13 cellular contexts compared by ENCODE assay signal in the genomic region with DNA sequence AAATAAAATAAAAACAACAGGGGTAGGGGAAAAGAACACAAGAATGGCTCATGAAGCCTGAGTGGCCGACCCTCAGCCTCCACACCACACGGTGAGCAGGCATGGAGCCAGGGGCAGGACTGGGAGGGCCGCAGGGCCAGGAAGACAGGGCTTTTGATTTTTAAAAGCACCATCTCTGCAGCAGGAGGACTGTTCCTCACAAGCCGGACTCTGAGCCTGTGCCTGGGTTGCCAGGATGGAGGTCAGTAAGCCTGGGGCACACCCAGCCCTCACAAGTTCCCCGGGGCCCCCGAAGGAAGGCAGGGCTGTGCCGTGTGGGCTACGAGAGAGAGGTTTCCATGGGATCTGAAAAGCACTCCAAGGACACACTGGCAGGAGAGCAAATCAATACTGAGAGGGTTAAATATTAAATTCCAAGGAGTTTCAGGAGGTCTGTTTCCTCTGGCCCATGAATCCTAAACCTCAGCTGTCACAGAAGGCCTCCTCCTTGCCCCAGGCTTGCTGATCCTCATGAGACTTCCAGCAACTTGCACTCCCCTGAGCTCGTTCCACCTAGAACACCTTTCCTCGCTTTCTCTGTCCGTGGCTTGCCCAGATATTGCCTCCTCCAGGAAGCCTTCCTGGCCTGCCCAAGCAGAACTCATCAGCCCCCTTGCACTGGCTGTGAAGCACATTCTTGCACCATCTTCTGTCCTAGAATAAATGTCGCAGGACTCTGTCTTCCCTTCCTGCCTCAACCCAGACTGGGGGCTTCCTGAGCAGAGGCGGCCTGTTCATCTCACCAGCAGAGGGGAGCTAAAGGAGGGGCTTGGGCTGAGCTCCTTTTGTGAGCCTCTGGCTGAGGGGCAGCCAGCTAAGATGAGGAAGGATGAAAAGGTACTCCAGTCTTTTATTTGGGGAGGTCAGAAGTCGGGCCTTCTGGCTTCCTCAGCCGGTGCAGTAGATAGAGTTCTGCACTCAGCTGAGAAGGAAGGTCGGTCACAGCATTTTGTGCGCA.
DNase-seq lines count a peak whose midpoint lies in the region; ATAC-seq and TF ChIP-seq lines count a peak whose summit lies in the region.
"Had no signal": no experiment of that assay in that cellular context is flagged by ENCODE, and none has a peak within 500 bp of the region (broad histone marks: within the 10 kb centered on the region; RNA-seq: fewer than 3 reads in every experiment).

No MANE protein-coding gene starts in this region.

- peak overlapping the region; percentile 94 for H3K27ac Mint-ChIP-seq in CD8-positive, alpha-beta T cell
- peak overlapping the region; percentile 81 to 83 (median 81) for H3K27ac Mint-ChIP-seq in nephron

- intact Hi-C loops in CD8-positive, alpha-beta T cell (cut with DNase I, micrococcal nuclease): no loop called here

- H3K27ac ChIP-seq in CD8-positive, alpha-beta T cell (ENCODE audit: low read depth, low read length): no peak overlapping the region

- POLR2A ChIA-PET in CD8-positive, alpha-beta T cell (lab: Charles Lee): interaction anchor here (0.6 to 5.9 kb wide), 9 partner anchors 20 to 148 kb away, joined by 3 to 33 read pairs (median 4); partner anchors contain the start of gene CCDC88C

- peaks cover 97% of the 10 kb centered on the region for H3K4me1 Mint-ChIP-seq in CD8-positive, alpha-beta T cell (ENCODE audit: low read depth)
- H3K4me1 Mint-ChIP-seq in nephron: peaks cover 58% of the 10 kb centered on the region

- no peaks in the 10 kb centered on the region for H3K27me3 ChIP-seq in CD8-positive, alpha-beta T cell (ENCODE audit: insufficient read depth, low read length)

- H3K9me3 ChIP-seq in CD8-positive, alpha-beta T cell (ENCODE audit: low read length): no peaks in the 10 kb centered on the region

- H3K9me3 Mint-ChIP-seq in CD8-positive, alpha-beta T cell: no peaks in the 10 kb centered on the region
- H3K9me3 Mint-ChIP-seq in nephron: no peaks in the 10 kb centered on the region

- CTCF ChIA-PET in CD8-positive, alpha-beta T cell (lab: Charles Lee): interaction anchor here (0.7 to 14.1 kb wide), 6 partner anchors 14 to 65 kb away, joined by 3 to 163 read pairs (median 62); partner anchors contain the start of gene CCDC88C

- peak overlapping the region; percentile 8 for H3K4me3 Mint-ChIP-seq in CD8-positive, alpha-beta T cell
- H3K4me3 Mint-ChIP-seq in nephron: no peak overlapping the region

- H3K27me3 Mint-ChIP-seq in CD8-positive, alpha-beta T cell (ENCODE audit: low read depth): no peaks in the 10 kb centered on the region
- H3K27me3 Mint-ChIP-seq in nephron (ENCODE audit: low read depth): peaks cover 16% of the 10 kb centered on the region

- H3K4me3 ChIP-seq in CD8-positive, alpha-beta T cell (ENCODE audit: low read depth, low read length): no peak overlapping the region

- peaks cover 4% of the 10 kb centered on the region for H3K36me3 ChIP-seq in CD8-positive, alpha-beta T cell (ENCODE audit: insufficient read depth, low read length)

- H3K4me1 ChIP-seq in CD8-positive, alpha-beta T cell (ENCODE audit: insufficient read depth, low read length): peaks cover 96% of the 10 kb centered on the region

- ATAC-seq in CD8-positive, alpha-beta T cell: no peak
- ATAC-seq in GM21529 (IDR thresholded peaks at IDR 0.05; ENCODE audit: unreplicated experiment): no peak
- ATAC-seq: HCT116 had no signal

- peaks cover 46% of the 10 kb centered on the region for H3K36me3 Mint-ChIP-seq in CD8-positive, alpha-beta T cell
- no peaks in the 10 kb centered on the region for H3K36me3 Mint-ChIP-seq in nephron (ENCODE audit: low read depth)

- TF ChIP-seq CTCF in CD8-positive, alpha-beta T cell (IDR thresholded peaks at IDR 0.05): no peak
- TF ChIP-seq CTCF in nephron (IDR thresholded peaks at IDR 0.05; ENCODE audit: unreplicated experiment in 3 of 3): no peak

- DNase-seq in CD8-positive, alpha-beta T cell: no peak
- peak; percentile 34 for DNase-seq in NCI-H1092 (lab: John Stamatoyannopoulos, UW)
- DNase-seq in ecto neural progenitor cell (ENCODE audit: low spot score): peak; percentile 45
- DNase-seq in NCI-H1417 treated with DMSO at 0.1 percent for 48 hours (lab: John Stamatoyannopoulos, UW): no peak
- no peak for DNase-seq in occipital lobe (lab: John Stamatoyannopoulos, UW)
- no peak for DNase-seq in NCI-H526 treated with DMSO at 0.1 percent for 48 hours (lab: John Stamatoyannopoulos, UW)
- DNase-seq: activated effector memory CD4-positive, alpha-beta T cell treated with Interleukin-2 at 50 U/mL for 16 hours; islet precursor cell; KBM-7; stimulated activated naive CD4-positive, alpha-beta T cell treated with Interleukin-2 at 50 U/mL for 16 hours had no signal

Comparison
In these comparisons a context has a peak if more than half of its experiments do, and no peak if none do; other contexts are left out.
1. DNase-seq: peak in NCI-H1092 (single experiment) and ecto neural progenitor cell (single experiment); none in CD8-positive, alpha-beta T cell (0 of 7), NCI-H1417 treated with DMSO at 0.1 percent for 48 hours (single experiment), occipital lobe (single experiment) and NCI-H526 treated with DMSO at 0.1 percent for 48 hours (single experiment).